In genomic region chr14:24296341-24297157, GRCh38 we compare ENCODE assay signal across 8 cellular contexts. TPM values are rescaled to one million over a fixed set of nuclear protein-coding genes. Genes with fewer than 3 reads are reported as not detected.
DNase-seq lines count a peak whose midpoint lies in the region; ATAC-seq, FAIRE-seq and TF ChIP-seq lines count a peak whose summit lies in the region.

No MANE protein-coding gene starts in this region.

- H3K27me3 ChIP-seq in HCT116 (ENCODE audit: insufficient read depth, low read length) (no peaks in the 10 kb centered on the region), astrocyte (ENCODE audit: insufficient read depth, low read length) (no peaks in the 10 kb centered on the region)

- H2AFZ ChIP-seq in HCT116 (ENCODE audit: low read depth, low read length, poor library complexity, severe bottlenecking) (no peak overlapping the region), astrocyte (ENCODE audit: low read depth, low read length) (peak overlapping the region; percentile 1)

- BruUV-seq in HCT116 (replicated peaks; lab: Mats Ljungman, UMichigan) = no TSS peak

- POLR2A ChIA-PET in HCT116 (lab: Charles Lee) = interaction anchor here (3.7 kb wide), 1 partner anchor 54 kb away, joined by 30 read pairs; the partner anchor contains the start of gene TINF2

- peaks cover 30% of the 10 kb centered on the region for H3K36me3 Mint-ChIP-seq in T-helper 2 cell treated with Interferon-gamma antibody and Interleukin-4, amounts not matched to agents 5 μg/mL and 100 μg/mL, for 36 hours (ENCODE audit: low read depth)
- peaks cover 4% of the 10 kb centered on the region for H3K36me3 Mint-ChIP-seq in astrocyte (ENCODE audit: low read depth, unreplicated experiment)

- H3K4me1 ChIP-seq in HCT116 (ENCODE audit: control insufficient read depth in 1 of 2, insufficient read depth in 2 of 2, low read length in 2 of 2) = peaks cover 17 to 31% of the 10 kb centered on the region in 2 experiments
- H3K4me1 ChIP-seq in astrocyte (ENCODE audit: insufficient read depth, low read length) = peaks cover 25% of the 10 kb centered on the region

- intact Hi-C loops in HCT116 (cut with micrococcal nuclease) = loop anchor here (1.0 to 10.0 kb wide), 6 partner anchors 53 to 312 kb away; partner anchors contain the start of genes DHRS4L2 and MDP1

- H3K36me3 ChIP-seq in HCT116 (ENCODE audit: control insufficient read depth in 1 of 2, insufficient read depth in 2 of 2, low read length in 2 of 2) (peaks cover 16 to 17% of the 10 kb centered on the region in 2 experiments), astrocyte (ENCODE audit: insufficient read depth, low read length) (peaks cover 8% of the 10 kb centered on the region)

- H3K9ac ChIP-seq in HCT116 (ENCODE audit: low read length) (no peak overlapping the region), astrocyte (ENCODE audit: low read length) (peak overlapping the region; percentile 63)

- H3K27ac Mint-ChIP-seq in T-helper 2 cell treated with Interferon-gamma antibody and Interleukin-4, amounts not matched to agents 5 μg/mL and 100 μg/mL, for 36 hours = peak overlapping the region; percentile 85
- peak overlapping the region; percentile 78 for H3K27ac Mint-ChIP-seq in astrocyte (ENCODE audit: unreplicated experiment)

- peak overlapping the region; percentile 41 for H3K4me3 Mint-ChIP-seq in T-helper 2 cell treated with Interferon-gamma antibody and Interleukin-4, amounts not matched to agents 5 μg/mL and 100 μg/mL, for 36 hours
- H3K4me3 Mint-ChIP-seq in astrocyte (ENCODE audit: unreplicated experiment) = peak overlapping the region; percentile 47

- peak; percentile 88 for DNase-seq in GM03348 (ENCODE audit: low spot score)
- no peak for DNase-seq in HCT116 (ENCODE audit: low read depth, low spot score)
- peak; percentile 91 for DNase-seq in NB4 (ENCODE audit: low read depth)
- DNase-seq in T-helper 2 cell treated with Interferon-gamma antibody and Interleukin-4, amounts not matched to agents 5 μg/mL and 100 μg/mL, for 36 hours (ENCODE audit: low spot score) = peak; percentile 70
- DNase-seq in astrocyte (ENCODE audit: low read depth) = peak; percentile 89
- peak; percentile 93 for DNase-seq in hepatic stellate cell (ENCODE audit: low spot score)
- DNase-seq in smooth muscle cell of the brain vasculature (ENCODE audit: low read depth, low spot score) = peak; percentile 61

- H3K9me3 Mint-ChIP-seq in T-helper 2 cell treated with Interferon-gamma antibody and Interleukin-4, amounts not matched to agents 5 μg/mL and 100 μg/mL, for 36 hours = no peaks in the 10 kb centered on the region
- no peaks in the 10 kb centered on the region for H3K9me3 Mint-ChIP-seq in astrocyte (ENCODE audit: unreplicated experiment)

- TF ChIP-seq POLR2A in HCT116 (IDR thresholded peaks at IDR 0.05; ENCODE audit: borderline replicate concordance, extremely low read depth, insufficient read depth, insufficient read length) (no peak), NB4 (IDR thresholded peaks at IDR 0.05; ENCODE audit: extremely low read depth, insufficient read length) (no peak)

- no peaks in the 10 kb centered on the region for H3K9me2 ChIP-seq in HCT116 (ENCODE audit: insufficient read depth)

- peak; percentile 55 for FAIRE-seq in astrocyte (lab: Jason Lieb, UNC)

- H3K27me3 Mint-ChIP-seq in T-helper 2 cell treated with Interferon-gamma antibody and Interleukin-4, amounts not matched to agents 5 μg/mL and 100 μg/mL, for 36 hours (ENCODE audit: low read depth) = no peaks in the 10 kb centered on the region
- no peaks in the 10 kb centered on the region for H3K27me3 Mint-ChIP-seq in astrocyte (ENCODE audit: low read depth, unreplicated experiment)

- H3K9me3 ChIP-seq in HCT116 (ENCODE audit: control insufficient read depth in 1 of 2, insufficient read depth in 1 of 2, low read depth in 1 of 2, low read length in 2 of 2) (no peaks in the 10 kb centered on the region), astrocyte (ENCODE audit: insufficient read depth, low read depth, low read length) (no peaks in the 10 kb centered on the region)

- CTCF ChIA-PET in HCT116 (lab: Charles Lee) = interaction anchor here (1.2 to 4.7 kb wide), 9 partner anchors 11 to 243 kb away, joined by 3 to 71 read pairs (median 9); partner anchors contain the start of genes CIDEB, DCAF11, KHNYN and MDP1

- no peak overlapping the region for H3K4me3 ChIP-seq in HCT116 (replicated peaks in 1 of 2; ENCODE audit: low read depth in 1 of 2, low read length in 2 of 2)
- no peak overlapping the region for H3K4me3 ChIP-seq in NB4 (ENCODE audit: low read depth, low read length)
- H3K4me3 ChIP-seq in astrocyte (ENCODE audit: insufficient read depth, low read depth, low read length) = no peak overlapping the region

- ATAC-seq in HCT116 (peak; percentile 56), HG03571 (IDR thresholded peaks at IDR 0.05; ENCODE audit: unreplicated experiment) (no peak)

- peaks cover 32% of the 10 kb centered on the region for H3K4me1 Mint-ChIP-seq in T-helper 2 cell treated with Interferon-gamma antibody and Interleukin-4, amounts not matched to agents 5 μg/mL and 100 μg/mL, for 36 hours (ENCODE audit: low read depth)
- H3K4me1 Mint-ChIP-seq in astrocyte (ENCODE audit: low read depth, unreplicated experiment) = peaks cover 30% of the 10 kb centered on the region

- H3K4me2 ChIP-seq in HCT116 (ENCODE audit: low read length) (no peak overlapping the region), astrocyte (ENCODE audit: low read length) (peak overlapping the region; percentile 40)

- RAD21 ChIA-PET in HCT116 (lab: Charles Lee; ENCODE audit: low non-redundant PET in 1 of 2, low total read pairs in 2 of 2, uncharacterized antibody in 2 of 2, unreplicated experiment in 2 of 2) = interaction anchor here (0.6 to 1.5 kb wide), 2 partner anchors 23 to 54 kb away, joined by 4 to 7 read pairs; partner anchors contain the start of gene TINF2 (in 1 of the 2)

- H3K27ac ChIP-seq in HCT116 (ENCODE audit: low read depth, low read length) (no peak overlapping the region), astrocyte (ENCODE audit: low read depth, low read length) (peak overlapping the region; percentile 49)

- TF ChIP-seq RAD21 in HCT116 (IDR thresholded peaks at IDR 0.05; ENCODE audit: low read depth) = peak; percentile 81

- TF ChIP-seq CTCF in HCT116 (IDR thresholded peaks at IDR 0.05 in 2 of 3, conservative IDR thresholded peaks at IDR 0.05 in 1 of 3; ENCODE audit: borderline replicate concordance in 1 of 3, insufficient read depth in 1 of 3, low read depth in 2 of 3, low read length in 2 of 3) = peak; percentile 77 to 89 (median 77)
- peak; percentile 71 for TF ChIP-seq CTCF in NB4 (IDR thresholded peaks at IDR 0.05; ENCODE audit: low read depth, low read length)
- TF ChIP-seq CTCF in astrocyte (IDR thresholded peaks at IDR 0.05; ENCODE audit: insufficient read depth, low read depth, low read length) = peak; percentile 88

- H4K20me1 ChIP-seq in HCT116 (ENCODE audit: insufficient read depth) = no peaks in the 10 kb centered on the region
- peaks cover 6% of the 10 kb centered on the region for H4K20me1 ChIP-seq in astrocyte (ENCODE audit: insufficient read depth, low read length)

- peaks cover 24% of the 10 kb centered on the region for H3K79me2 ChIP-seq in HCT116 (ENCODE audit: insufficient read depth, low read length)
- peaks cover 23% of the 10 kb centered on the region for H3K79me2 ChIP-seq in astrocyte (ENCODE audit: insufficient read depth, low read length)

TF ChIP-seq in HCT116, 20 proteins besides CTCF, POLR2A, EP300 and RAD21:
- TF ChIP-seq SIN3A (IDR thresholded peaks at IDR 0.05; ENCODE audit: low read depth) = no peak
- TF ChIP-seq JUND (IDR thresholded peaks at IDR 0.05) = no peak
- 0 out of 2 replicates have a peak, but pooled peaks have one; percentile 9 for TF ChIP-seq POLR2AphosphoS5 (IDR thresholded peaks at IDR 0.05; ENCODE audit: low read depth, low read length)
- TF ChIP-seq, protein P1, sequence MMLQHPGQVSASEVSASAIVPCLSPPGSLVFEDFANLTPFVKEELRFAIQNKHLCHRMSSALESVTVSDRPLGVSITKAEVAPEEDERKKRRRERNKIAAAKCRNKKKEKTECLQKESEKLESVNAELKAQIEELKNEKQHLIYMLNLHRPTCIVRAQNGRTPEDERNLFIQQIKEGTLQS (IDR thresholded peaks at IDR 0.05) = no peak

RNA-seq across cellular contexts. Expression of gene DHRS1, which starts 3.0 kb away (rescaled TPM):
- total RNA-seq in HCT116 (2021; ENCODE audit: unreplicated experiment) (34.7 TPM), astrocyte (26.5 and 30.3 TPM in 2 replicates)
- polyA plus RNA-seq in HCT116 (2012) = 30.8 and 34.3 TPM in 2 replicates

RNA-seq across cellular contexts. Expression of gene NOP9, which starts 3.1 kb away (rescaled TPM):
- total RNA-seq in HCT116 (2021; ENCODE audit: unreplicated experiment) (39.4 TPM), astrocyte (22.9 and 23.5 TPM in 2 replicates)
- 18.4 and 18.7 TPM in 2 replicates for polyA plus RNA-seq in HCT116 (2012)

RNA-seq across cellular contexts. Expression of gene CIDEB, which starts 11.2 kb away (rescaled TPM):
- 0.22 TPM for total RNA-seq in HCT116 (2021; ENCODE audit: unreplicated experiment)
- polyA plus RNA-seq in HCT116 (2012) = 0.07 TPM in 1 of 2 replicates, not detected in the other
- not detected in 2 replicates for total RNA-seq in astrocyte

RNA-seq across cellular contexts. Expression of gene LTB4R2, which starts 13.4 kb away (rescaled TPM):
- total RNA-seq in HCT116 (2021; ENCODE audit: unreplicated experiment) (15.4 TPM), astrocyte (7.8 and 9.3 TPM in 2 replicates)
- 7.1 and 7.9 TPM in 2 replicates for polyA plus RNA-seq in HCT116 (2012)

RNA-seq across cellular contexts. Expression of gene LTB4R, which starts 14.8 kb away (rescaled TPM):
- total RNA-seq in HCT116 (2021; ENCODE audit: unreplicated experiment) (14.8 TPM), astrocyte (5.5 TPM in 2 replicates)
- 10.4 and 12.6 TPM in 2 replicates for polyA plus RNA-seq in HCT116 (2012)
